8 cellular contexts compared by ENCODE assay signal in the genomic region with DNA sequence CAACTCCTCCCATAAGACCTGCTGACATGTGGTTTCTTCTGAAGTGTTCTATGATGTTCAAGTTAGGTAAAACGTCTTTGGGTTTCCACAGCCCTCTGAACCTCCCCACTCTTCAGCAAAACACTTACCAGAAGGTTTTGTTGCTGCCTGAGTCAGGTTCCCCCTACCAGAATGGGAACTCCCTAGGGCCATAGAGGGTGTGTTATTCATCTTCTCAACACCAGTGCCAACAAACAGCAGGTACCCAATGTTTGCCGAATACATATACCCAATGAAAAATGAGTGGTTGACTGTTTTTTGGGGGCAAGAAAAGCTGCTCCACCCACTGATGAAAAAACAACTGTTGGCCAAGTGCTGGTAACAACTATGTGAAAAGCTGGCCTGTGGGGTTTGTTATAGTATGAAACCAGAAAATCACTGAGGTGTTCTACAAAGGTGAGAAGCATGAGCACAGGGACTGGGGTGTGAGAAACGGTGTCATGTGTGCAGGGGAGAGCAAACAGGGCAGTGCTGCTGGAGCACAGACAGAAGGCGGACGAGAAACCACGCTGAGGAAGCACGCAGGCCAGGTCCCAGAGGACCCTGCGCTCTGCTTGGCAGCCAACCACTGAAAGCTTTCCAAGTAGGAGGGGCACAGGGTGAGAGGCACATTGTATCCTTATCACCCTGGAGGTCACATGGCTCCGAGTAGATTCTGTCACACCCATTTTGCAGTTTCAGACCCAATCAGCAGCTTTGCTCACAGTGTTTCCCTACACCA.
DNase-seq lines count a peak whose midpoint lies in the region; ATAC-seq lines count a peak whose summit lies in the region.

No MANE protein-coding gene starts in this region.

- intact Hi-C loops in posterior cingulate gyrus (cut with DNase I) = no loop called here

- peak; percentile 90 for ATAC-seq in GM18861 (IDR thresholded peaks at IDR 0.05; ENCODE audit: unreplicated experiment)
- peak; percentile 91 for ATAC-seq in HG02852 (IDR thresholded peaks at IDR 0.05; ENCODE audit: unreplicated experiment)

- DNase-seq in NCI-H446 (lab: John Stamatoyannopoulos, UW) (peak; percentile 46 to 84), anterior cingulate cortex (lab: John Stamatoyannopoulos, UW) (peak in 44 of 58 donors; percentile 8 to 84 (median 45)), posterior cingulate gyrus (peak in 9 of 10 donors; percentile 44 to 95 (median 71)), NCI-H526 treated with DMSO at 0.1 percent for 48 hours (lab: John Stamatoyannopoulos, UW) (no peak), SW480 (ENCODE audit: low spot score) (no peak), NCI-H1048 (lab: John Stamatoyannopoulos, UW) (no peak)

Comparison
In these comparisons a context has a peak if more than half of its experiments do, and no peak if none do; other contexts are left out.
1. DNase-seq: peak in NCI-H446 (2 of 2), anterior cingulate cortex (44 of 58) and posterior cingulate gyrus (9 of 10); none in NCI-H526 treated with DMSO at 0.1 percent for 48 hours (single experiment), SW480 (single experiment) and NCI-H1048 (single experiment).